In genomic region chr5:175967471-175968372, GRCh38 we compare ENCODE assay signal across 8 cellular contexts. TPM values are rescaled to one million over a fixed set of nuclear protein-coding genes. Genes with fewer than 3 reads are reported as not detected.
DNase-seq lines count a peak whose midpoint lies in the region; ATAC-seq and TF ChIP-seq lines count a peak whose summit lies in the region.
"Not testable (repeated sequence)": the region's sequence is repeated elsewhere in the genome, so short reads cannot be mapped to it uniquely, and the experiment has no call there.

Gene THOC3, minus strand, starts transcription at chr5:175968315. Its CDS starts 107 bp downstream, at chr5:175968208.

- not testable (repeated sequence) for H3K9me3 Mint-ChIP-seq in stimulated activated memory B cell treated with anti-CD40 and anti-IgM and Interleukin-4, amounts not matched to agents 10 μg/mL and 1 μg/mL and 100 μg/mL, for 72 hours

- peak within 1 kb of the TSS; percentile 86 for H3K27ac Mint-ChIP-seq in stimulated activated memory B cell treated with anti-CD40 and anti-IgM and Interleukin-4, amounts not matched to agents 10 μg/mL and 1 μg/mL and 100 μg/mL, for 72 hours

- H3K4me1 Mint-ChIP-seq in stimulated activated memory B cell treated with anti-CD40 and anti-IgM and Interleukin-4, amounts not matched to agents 10 μg/mL and 1 μg/mL and 100 μg/mL, for 72 hours, result not testable (repeated sequence)

- TF ChIP-seq CTCF in body of pancreas (IDR thresholded peaks at IDR 0.05), result peak in 1 of 7 experiments; percentile 14
- TF ChIP-seq CTCF in ovary (IDR thresholded peaks at IDR 0.05), result not testable (repeated sequence)

- H3K9me3 ChIP-seq in body of pancreas, ovary: not testable (repeated sequence)

- not testable (repeated sequence) for H3K4me1 ChIP-seq in body of pancreas; ovary (ENCODE audit: insufficient read depth)

- DNase-seq in ELR (ENCODE audit: low read depth) (peak; percentile 73), HS-5 (ENCODE audit: low read depth) (peak; percentile 29), body of pancreas (peak; percentile 76 to 79 (median 78)), left cardiac atrium (peak; percentile 68), ovary (peak; percentile 68 to 87 (median 76))

- H3K4me3 Mint-ChIP-seq in stimulated activated memory B cell treated with anti-CD40 and anti-IgM and Interleukin-4, amounts not matched to agents 10 μg/mL and 1 μg/mL and 100 μg/mL, for 72 hours, result peak within 1 kb of the TSS; percentile 97

- TF ChIP-seq EP300 in ovary (IDR thresholded peaks at IDR 0.05), result not testable (repeated sequence)

- H3K36me3 Mint-ChIP-seq in stimulated activated memory B cell treated with anti-CD40 and anti-IgM and Interleukin-4, amounts not matched to agents 10 μg/mL and 1 μg/mL and 100 μg/mL, for 72 hours, result not testable (repeated sequence)

- not testable (repeated sequence) for H3K27me3 ChIP-seq in body of pancreas, ovary

- TF ChIP-seq POLR2A in body of pancreas (IDR thresholded peaks at IDR 0.05); ovary (IDR thresholded peaks at IDR 0.05): not testable (repeated sequence)

- not testable (repeated sequence) for H3K27me3 Mint-ChIP-seq in stimulated activated memory B cell treated with anti-CD40 and anti-IgM and Interleukin-4, amounts not matched to agents 10 μg/mL and 1 μg/mL and 100 μg/mL, for 72 hours

- intact Hi-C loops in body of pancreas (cut with DNase I); left cardiac atrium (cut with DNase I); ovary (cut with DNase I): not testable (repeated sequence)

- peak within 1 kb of the TSS in 1 of 4 donors; percentile 16 for H3K27ac ChIP-seq in body of pancreas
- not testable (repeated sequence) for H3K27ac ChIP-seq in ovary

- WGBS in body of pancreas, 2 donors, result 0 to 1% methylated on average over 14 to 40 of the region's 67 CpGs
- WGBS in ovary, 3 donors, result 0 to 1% (median 0%) methylated on average over 45 to 51 of the region's 67 CpGs

- ATAC-seq in GM21737 (IDR thresholded peaks at IDR 0.05; ENCODE audit: unreplicated experiment) (peak; percentile 98), body of pancreas (peak; percentile 100), left cardiac atrium (peak; percentile 100)
- peak; percentile 98 for ATAC-seq in activated CD4-positive, CD25-positive, alpha-beta regulatory T cell treated with anti-CD3 and anti-CD28 coated beads, Interleukin-2, amount 50 U/mL, for 24 hours
- ATAC-seq in stimulated activated memory B cell treated with anti-CD40 and anti-IgM and Interleukin-4, amounts not matched to agents 10 μg/mL and 1 μg/mL and 100 μg/mL, for 72 hours, result peak; percentile 99

- peak within 1 kb of the TSS; percentile 77 to 93 for H3K4me3 ChIP-seq in body of pancreas
- H3K4me3 ChIP-seq in ovary, result peak within 1 kb of the TSS; percentile 94

- H3K36me3 ChIP-seq in body of pancreas (replicated peaks in 1 of 2; ENCODE audit: insufficient read depth in 1 of 2, low read depth in 2 of 2); ovary: not testable (repeated sequence)

RNA-seq across cellular contexts. Expression of gene THOC3, which starts in this region (rescaled TPM):
- total RNA-seq in body of pancreas, result 10 to 100 TPM; 18.9 to 26.0 TPM
- total RNA-seq in left cardiac atrium, result 10 to 100 TPM in 1 of 2 donors, 1 to 10 TPM in 1; 7.9 to 14.3 TPM
- total RNA-seq in ovary, result 10 to 100 TPM; 21.3 to 53.9 (median 32.5) TPM
- polyA plus RNA-seq in ovary, result 10 to 100 TPM; 28.0 to 47.9 TPM
